In the genomic region with DNA sequence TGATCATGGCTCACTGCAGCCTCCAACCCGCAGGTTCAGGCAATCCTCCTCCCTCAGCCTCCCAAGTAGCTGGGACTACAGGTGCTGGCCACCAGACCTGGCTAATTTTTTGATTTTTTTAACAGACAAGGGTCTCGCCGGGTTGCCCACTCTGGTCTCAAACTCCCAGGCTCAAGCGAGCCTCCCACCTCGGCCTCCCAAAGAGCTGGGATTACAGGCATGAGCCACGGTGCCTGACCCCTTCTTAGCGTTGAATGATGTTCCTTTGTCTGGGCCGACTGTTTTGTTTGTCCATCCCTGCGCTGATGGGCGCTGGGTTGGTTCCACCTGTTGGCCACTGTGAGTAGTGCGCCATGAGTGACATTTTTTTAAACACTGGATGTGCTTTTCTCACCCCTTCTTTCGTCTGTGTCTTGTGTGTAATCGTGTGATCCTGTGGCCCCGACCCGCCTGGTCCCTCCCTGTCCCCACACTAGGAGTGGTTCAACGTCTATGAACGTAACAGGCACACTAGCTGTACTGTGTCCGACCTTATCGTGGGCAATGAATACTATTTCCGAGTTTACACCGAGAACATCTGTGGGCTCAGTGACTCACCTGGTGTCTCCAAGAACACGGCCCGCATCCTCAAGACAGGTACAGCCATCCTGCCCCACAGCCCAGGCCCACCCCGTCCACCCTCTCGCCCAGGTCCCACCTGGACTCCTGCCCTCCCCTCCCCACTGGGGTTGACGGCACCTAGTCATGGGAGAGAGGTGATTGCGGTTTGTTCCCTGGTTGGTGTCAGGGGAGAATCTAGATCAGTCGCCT, we compare ENCODE assay signal across 8 cellular contexts. TPM values are rescaled to one million over a fixed set of nuclear protein-coding genes. Genes with fewer than 3 reads are reported as not detected.
DNase-seq lines count a peak whose midpoint lies in the region; ATAC-seq and TF ChIP-seq lines count a peak whose summit lies in the region.

No MANE protein-coding gene starts in this region.

- H3K4me1 ChIP-seq in spleen: peaks cover 0 to 19% (median 14%) of the 10 kb centered on the region in 6 donors

- peaks cover 5% of the 10 kb centered on the region for H3F3A ChIP-seq in SU-DHL-6 (ENCODE audit: insufficient read depth)

- H3K4me2 ChIP-seq in SU-DHL-6 (ENCODE audit: low read depth, low read length, poor library complexity, severe bottlenecking): no peak overlapping the region

- POLR2A ChIA-PET in AG04450 (lab: Yijun Ruan, JAX): interaction anchor here (0.7 kb wide), 1 partner anchor 18 kb away, joined by 4 read pairs; no protein-coding TSS in a partner anchor

- ATAC-seq in HG03025 (IDR thresholded peaks at IDR 0.05; ENCODE audit: low FRiP score, unreplicated experiment): no peak

- TF ChIP-seq POLR2A in GM15510 (IDR thresholded peaks at IDR 0.05; ENCODE audit: borderline replicate concordance, extremely low read depth, insufficient read length): peak; percentile 21
- no peak for TF ChIP-seq POLR2A in spleen (IDR thresholded peaks at IDR 0.05)

- H4K20me1 ChIP-seq in SU-DHL-6 (ENCODE audit: low read depth, low read length): no peaks in the 10 kb centered on the region

- H3K36me3 ChIP-seq in SU-DHL-6 (ENCODE audit: low read length) (no peaks in the 10 kb centered on the region), spleen (no peaks in the 10 kb centered on the region)

- intact Hi-C loops in spleen (cut with DNase I; ENCODE audit: low total_unique reads): loop anchor here (5.0 kb wide), 1 partner anchor 94 kb away; a partner anchor contains a TSS

- H3K9ac ChIP-seq in SU-DHL-6 (ENCODE audit: low read length): 0 out of 2 replicates have a peak overlapping the region, but pooled peaks have one; percentile 26

- TF ChIP-seq CTCF in AG04450 (IDR thresholded peaks at IDR 0.05; ENCODE audit: low read depth, low read length): peak; percentile 91
- TF ChIP-seq CTCF in SU-DHL-6 (IDR thresholded peaks at IDR 0.05; ENCODE audit: insufficient read depth, low read length, poor library complexity, severe bottlenecking): peak; percentile 75
- TF ChIP-seq CTCF in spleen (IDR thresholded peaks at IDR 0.05 in 8 of 11, conservative IDR thresholded peaks at IDR 0.05 in 3 of 11): peak; percentile 38 to 91 (median 80)

- 34 to 37% (median 36%) methylated on average over 28 of the region's 28 CpGs for whole genome bisulfite sequencing in spleen, 5 donors

- no peak overlapping the region for H3K4me3 ChIP-seq in AG04450 (ENCODE audit: low read depth, low read length)
- H3K4me3 ChIP-seq in SU-DHL-6 (ENCODE audit: insufficient read depth, low read length, poor library complexity, severe bottlenecking): no peak overlapping the region
- H3K4me3 ChIP-seq in spleen: no peak overlapping the region

- no peaks in the 10 kb centered on the region for H3K9me2 ChIP-seq in SU-DHL-6 (replicated peaks; ENCODE audit: insufficient read depth, low read length)

- H3K27me3 ChIP-seq in AG04450 (ENCODE audit: control insufficient read depth, insufficient read depth, low read length) (peaks cover 11% of the 10 kb centered on the region), SU-DHL-6 (ENCODE audit: low read length) (no peaks in the 10 kb centered on the region), spleen (replicated peaks in 1 of 7) (peaks cover 0 to 54% (median 15%) of the 10 kb centered on the region in 7 donors)

- H3K27ac ChIP-seq in AG04450 (ENCODE audit: low read depth, low read length) (no peak overlapping the region), SU-DHL-6 (ENCODE audit: low read depth, low read length) (peak overlapping the region; percentile 73), spleen (peak overlapping the region in 3 of 8 donors; percentile 20 to 65 (median 53))

- peak overlapping the region; percentile 11 for H2AFZ ChIP-seq in SU-DHL-6 (ENCODE audit: low read depth, low read length, severe bottlenecking)

- CTCF ChIA-PET in AG04450 (lab: Charles Lee): interaction anchor here (0.9 to 2.3 kb wide), 5 partner anchors 13 to 104 kb away, joined by 3 to 22 read pairs (median 4); no protein-coding TSS in a partner anchor

- no peaks in the 10 kb centered on the region for H3K79me2 ChIP-seq in SU-DHL-6 (ENCODE audit: insufficient read depth, low read length)

- H3K9me3 ChIP-seq in AG04450 (ENCODE audit: control insufficient read depth, insufficient read depth, low read length): no peaks in the 10 kb centered on the region; the same call in 1 of the 2 replicates
- H3K9me3 ChIP-seq in SU-DHL-6 (ENCODE audit: insufficient read depth, low read length): no peaks in the 10 kb centered on the region
- H3K9me3 ChIP-seq in spleen: no peaks in the 10 kb centered on the region

- DNase-seq in AG04450 (ENCODE audit: low read depth, low spot score) (peak; percentile 29), MV-4-11 (lab: John Stamatoyannopoulos, UW) (peak; percentile 75), anterior cingulate cortex (lab: John Stamatoyannopoulos, UW) (peak in 38 of 58 donors; percentile 3 to 66 (median 24)), hepatic stellate cell (ENCODE audit: low spot score) (peak; percentile 91), spleen (peak; percentile 82)

RNA-seq across cellular contexts. Expression of a gene that starts 15.0 kb away (rescaled TPM):
- polyA plus RNA-seq in AG04450 (2011; rRNA removed) (45.4 and 57.2 TPM in 2 replicates), spleen (10 to 100 TPM; 31.0 to 61.1 (median 50.5) TPM)
- polyA minus RNA-seq in AG04450 (2011; rRNA and poly(A)+ RNA removed): 7.7 and 11.6 TPM in 2 replicates
- 10 to 100 TPM; 53.0 to 72.6 (median 62.5) TPM for total RNA-seq in spleen

RNA-seq across cellular contexts. Expression of a gene that starts 15.4 kb away (rescaled TPM):
- polyA plus RNA-seq in AG04450 (2011; rRNA removed): 0.32 and 0.48 TPM in 2 replicates
- 0.35 TPM in 1 of 2 replicates, not detected in the other for polyA minus RNA-seq in AG04450 (2011; rRNA and poly(A)+ RNA removed)
- total RNA-seq in spleen: under 1 TPM in 1 of 7 donors, not detected in 6; 0.61 TPM
- 1 to 10 TPM in 1 of 3 donors, under 1 TPM in 2; 0.42 to 1.4 (median 0.48) TPM for polyA plus RNA-seq in spleen

RNA-seq across cellular contexts. Expression of a gene that starts 28.6 kb away (rescaled TPM):
- polyA plus RNA-seq in AG04450 (2011; rRNA removed) (not detected in 2 replicates), spleen (1 to 10 TPM in 1 of 3 donors, under 1 TPM in 2; 0.33 to 1.7 (median 0.45) TPM)
- not detected in 2 replicates for polyA minus RNA-seq in AG04450 (2011; rRNA and poly(A)+ RNA removed)
- total RNA-seq in spleen: 1 to 10 TPM in 1 of 7 donors, under 1 TPM in 4, not detected in 2; 0.28 to 1.5 (median 0.40) TPM

RNA-seq across cellular contexts. Expression of a gene that starts 42.5 kb away (rescaled TPM):
- polyA plus RNA-seq in AG04450 (2011; rRNA removed): not detected in 2 replicates
- polyA minus RNA-seq in AG04450 (2011; rRNA and poly(A)+ RNA removed): not detected in 2 replicates
- total RNA-seq in spleen: 10 to 100 TPM; 22.1 to 76.6 (median 34.4) TPM
- polyA plus RNA-seq in spleen: 10 to 100 TPM; 55.5 to 90.5 (median 86.1) TPM

RNA-seq across cellular contexts. Expression of a gene that starts 49.7 kb away (rescaled TPM):
- polyA plus RNA-seq in AG04450 (2011; rRNA removed) (19.6 and 30.7 TPM in 2 replicates), spleen (10 to 100 TPM; 39.2 to 54.3 (median 42.4) TPM)
- 2.8 and 4.0 TPM in 2 replicates for polyA minus RNA-seq in AG04450 (2011; rRNA and poly(A)+ RNA removed)
- total RNA-seq in spleen: 10 to 100 TPM; 21.4 to 32.1 (median 29.0) TPM

Comparison
In these comparisons a context has a peak if more than half of its experiments do, and no peak if none do; other contexts are left out.
1. DNase-seq: peak in every context shown above with its lines; median percentile 91 in hepatic stellate cell; 82 in spleen; 75 in MV-4-11; 29 in AG04450; 24 in anterior cingulate cortex.